In the genomic region with DNA sequence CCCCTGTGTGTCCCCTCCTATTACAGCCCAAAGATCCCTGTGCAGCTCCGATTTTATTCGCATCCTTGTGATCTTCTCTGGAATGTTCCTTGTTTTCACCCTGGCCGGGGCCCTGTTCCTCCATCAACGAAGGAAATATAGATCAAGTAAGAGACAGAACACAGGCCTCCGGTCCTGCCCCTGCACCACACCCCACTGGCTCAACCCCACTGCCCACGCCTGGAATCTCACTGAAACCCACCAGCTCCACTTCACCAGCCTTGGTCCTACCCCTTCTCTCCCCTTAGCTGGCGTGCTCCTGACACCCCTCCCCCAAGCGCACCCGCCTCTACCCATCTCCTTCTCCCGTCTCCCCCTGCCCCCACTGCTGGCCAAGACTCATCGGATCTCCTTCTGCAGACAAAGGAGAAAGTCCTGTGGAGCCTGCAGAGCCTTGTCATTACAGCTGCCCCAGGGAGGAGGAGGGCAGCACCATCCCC, we compare ENCODE assay signal across 8 cellular contexts. TPM values are rescaled to one million over a fixed set of nuclear protein-coding genes. Genes with fewer than 3 reads are reported as not detected.
DNase-seq lines count a peak whose midpoint lies in the region; ATAC-seq, FAIRE-seq and TF ChIP-seq lines count a peak whose summit lies in the region.

No MANE protein-coding gene starts in this region.

- no peaks in the 10 kb centered on the region for H3K27me3 ChIP-seq in GM12878 (replicated peaks in 1 of 2; ENCODE audit: control insufficient read depth in 2 of 2, insufficient read depth in 2 of 2, low read length in 1 of 2)

- no peak for TF ChIP-seq CTCF in GM12878 (IDR thresholded peaks at IDR 0.05 in 2 of 3, conservative IDR thresholded peaks at IDR 0.05 in 1 of 3; ENCODE audit: control insufficient read depth in 2 of 3, extremely low read depth in 1 of 3, insufficient read depth in 1 of 3, low read depth in 3 of 3, low read length in 3 of 3)

- H3K27me3 Mint-ChIP-seq in activated T-cell treated with anti-CD3 and anti-CD28 coated beads, Interleukin-2, amount 50 U/mL, for 72 hours (ENCODE audit: low read depth): no peaks in the 10 kb centered on the region

- peak overlapping the region; percentile 99 for H3K27ac Mint-ChIP-seq in activated T-cell treated with anti-CD3 and anti-CD28 coated beads, Interleukin-2, amount 50 U/mL, for 72 hours

- no peaks in the 10 kb centered on the region for H3K9me3 Mint-ChIP-seq in activated T-cell treated with anti-CD3 and anti-CD28 coated beads, Interleukin-2, amount 50 U/mL, for 72 hours

- intact Hi-C loops in GM12878 (cut with micrococcal nuclease; ENCODE audit: unreplicated experiment): loop anchor here (1.0 kb wide), 1 partner anchor 24 kb away; no protein-coding TSS in a partner anchor

- H3K36me3 Mint-ChIP-seq in activated T-cell treated with anti-CD3 and anti-CD28 coated beads, Interleukin-2, amount 50 U/mL, for 72 hours (ENCODE audit: insufficient read depth in 2 of 2): peaks cover 14 to 34% of the 10 kb centered on the region in 2 donors

- H3K9me3 ChIP-seq in GM12878 (replicated peaks; ENCODE audit: control insufficient read depth, insufficient read depth, low read length): no peaks in the 10 kb centered on the region

- peak; percentile 6 to 8 for ATAC-seq in activated T-cell treated with anti-CD3 and anti-CD28 coated beads, Interleukin-2, amount 50 U/mL, for 72 hours (replicated peaks in 1 of 2)
- ATAC-seq in GM12878: peak; percentile 17
- no peak for ATAC-seq in HG02678 (IDR thresholded peaks at IDR 0.05; ENCODE audit: unreplicated experiment)

- H3K36me3 ChIP-seq in GM12878 (ENCODE audit: control insufficient read depth in 2 of 2, insufficient read depth in 2 of 2, low read length in 1 of 2): peaks cover 1 to 10% of the 10 kb centered on the region in 2 experiments

- SMC1A ChIA-PET in GM12878 (lab: Charles Lee; ENCODE audit: uncharacterized antibody, unreplicated experiment): interaction anchor here (0.8 to 6.7 kb wide), 10 partner anchors 8 to 129 kb away, joined by 3 to 90 read pairs (median 10); no protein-coding TSS in a partner anchor

- H3K4me3 ChIP-seq in GM12878: peak overlapping the region; percentile 83

- in situ Hi-C loops in GM12878 (cut with MboI): no loop called here

- peak overlapping the region; percentile 92 for H3K9ac ChIP-seq in GM12878 (ENCODE audit: control insufficient read depth, insufficient read depth, low read length)

- H3K4me3 Mint-ChIP-seq in activated T-cell treated with anti-CD3 and anti-CD28 coated beads, Interleukin-2, amount 50 U/mL, for 72 hours: peak overlapping the region; percentile 100

- POLR2A ChIA-PET in GM12878 (lab: Charles Lee): interaction anchor here (0.6 to 17.5 kb wide), 13 partner anchors 8 to 126 kb away, joined by 3 to 384 read pairs (median 11); a partner anchor contains a TSS

- H3K4me2 ChIP-seq in GM12878 (ENCODE audit: control insufficient read depth, insufficient read depth): peak overlapping the region; percentile 99

- no peak; the same call in 1 of the 2 replicates for TF ChIP-seq POLR2A in GM12878 (IDR thresholded peaks at IDR 0.05; ENCODE audit: low read depth, low read length)

- peaks cover 72% of the 10 kb centered on the region for H3K79me2 ChIP-seq in GM12878 (ENCODE audit: control insufficient read depth, insufficient read depth, low read length)

- H4K20me1 ChIP-seq in GM12878 (ENCODE audit: control insufficient read depth, insufficient read depth): no peaks in the 10 kb centered on the region

- H3K27ac ChIP-seq in GM12878 (ENCODE audit: control insufficient read depth, insufficient read depth): peak overlapping the region; percentile 98
- H3K27ac ChIP-seq in temporal lobe (ENCODE audit: low read depth, low read length): peak overlapping the region; percentile 94

- DNase-seq in activated T-cell treated with anti-CD3 and anti-CD28 coated beads, Interleukin-2, amount 50 U/mL, for 72 hours: peak in 1 of 2 donors; percentile 36
- no peak for DNase-seq in activated T-cell treated with anti-CD3 and anti-CD28 coated beads, Interleukin-2, amount 50 U/mL, for 48 hours
- DNase-seq in GM12878 (ENCODE audit: low read depth, low spot score) (no peak), left kidney (ENCODE audit: low read depth, low spot score) (peak; percentile 80), SW 1271 (lab: John Stamatoyannopoulos, UW) (no peak), DMS 273 treated with DMSO at 0.1 percent for 48 hours (lab: John Stamatoyannopoulos, UW) (no peak)

- FAIRE-seq in GM12878 (lab: Jason Lieb, UNC): no peak

- no TSS peak for BruUV-seq in GM12878 (replicated peaks; lab: Mats Ljungman, UMichigan)

- CTCF ChIA-PET in GM12878 (lab: Yijun Ruan, JAX): interaction anchor here (1.1 to 5.3 kb wide), 10 partner anchors 10 to 255 kb away, joined by 3 to 48 read pairs (median 6); a partner anchor contains a TSS

- peaks cover 38% of the 10 kb centered on the region for H3K4me1 ChIP-seq in GM12878 (ENCODE audit: control insufficient read depth, insufficient read depth, low read length)

- TF ChIP-seq RAD21 in GM12878 (IDR thresholded peaks at IDR 0.05; ENCODE audit: insufficient read depth, low read depth, low read length): no peak

- H2AFZ ChIP-seq in GM12878 (ENCODE audit: control insufficient read depth, low read depth, low read length): peak overlapping the region; percentile 59

- RAD21 ChIA-PET in GM12878 (lab: Charles Lee; ENCODE audit: unreplicated experiment): interaction anchor here (0.6 to 17.1 kb wide), 16 partner anchors 7 to 128 kb away, joined by 3 to 319 read pairs (median 4); a partner anchor contains a TSS

- WGBS in GM12878 (ENCODE audit: insufficient coverage, insufficient replicate concordance, low lambda C conversion rate, missing lambda C conversion rate): 30% methylated on average over 11 of the region's 11 CpGs

- TF ChIP-seq EP300 in GM12878 (IDR thresholded peaks at IDR 0.05; ENCODE audit: borderline replicate concordance in 1 of 2, control insufficient read depth in 1 of 2, low read depth in 2 of 2, low read length in 2 of 2): no peak

- H3K4me1 Mint-ChIP-seq in activated T-cell treated with anti-CD3 and anti-CD28 coated beads, Interleukin-2, amount 50 U/mL, for 72 hours (ENCODE audit: low read depth): peaks cover 85% of the 10 kb centered on the region

RNA-seq across cellular contexts. Expression of a gene that starts 0.9 kb away (rescaled TPM):
- 10 to 100 TPM; 26.0 to 29.6 TPM for total RNA-seq in activated T-cell treated with anti-CD3 and anti-CD28 coated beads, Interleukin-2, amount 50 U/mL, for 72 hours
- 134 and 138 TPM in 2 replicates for total RNA-seq in GM12878 (2013; cell fraction: nucleolus; rRNA removed)
- total RNA-seq in GM12878 (2014; rRNA removed) (39.1 and 40.4 TPM in 2 replicates), GM12878 (2014; rRNA removed; fragmentation: Illumina TruSeq; extraction: Trizol) (24.7 and 25.0 TPM in 2 replicates), GM12878 (2021) (26.4 and 29.0 TPM in 2 replicates), temporal lobe (0.98 TPM)
- 11.0 TPM for polyA plus RNA-seq in GM12878 (2011; ENCODE audit: low read depth)
- polyA plus RNA-seq in GM12878 (2011; rRNA removed) (28.5 and 45.0 TPM in 2 replicates), GM12878 (2014; fragmentation: Illumina TruSeq; extraction: Trizol) (13.0 and 26.4 TPM in 2 replicates), GM12878 (2014; fragmentation: Nextera tagmentation; extraction: Ambion mirVana) (10 to 100 TPM; 12.4 to 20.9 TPM), GM12878 (2014; rRNA removed) (40.4 and 43.1 TPM in 2 replicates), GM12878 (2016; fragmentation: Nextera tagmentation; extraction: Ambion mirVana) (10 to 100 TPM; 33.3 to 39.9 TPM)
- 58.4 and 72.0 TPM in 2 replicates for polyA plus RNA-seq in GM12878 (2011; cell fraction: cytosol; rRNA removed)
- 125 and 140 TPM in 2 replicates for polyA plus RNA-seq in GM12878 (2011; cell fraction: nucleus; rRNA removed)
- polyA plus RNA-seq in GM12878 (2012): 28.1 and 29.4 TPM in 2 replicates
- polyA minus RNA-seq in GM12878 (2011; rRNA and poly(A)+ RNA removed): 33.4 and 60.3 TPM in 2 replicates
- polyA minus RNA-seq in GM12878 (2011; cell fraction: cytosol; rRNA and poly(A)+ RNA removed): 11.2 and 13.9 TPM in 2 replicates
- 36.0 and 56.5 TPM in 2 replicates for polyA minus RNA-seq in GM12878 (2011; cell fraction: nucleus; rRNA and poly(A)+ RNA removed)

RNA-seq across cellular contexts. Expression of a gene that starts 6.2 kb away (rescaled TPM):
- total RNA-seq in activated T-cell treated with anti-CD3 and anti-CD28 coated beads, Interleukin-2, amount 50 U/mL, for 72 hours: 10 to 100 TPM; 53.1 to 90.5 TPM
- total RNA-seq in GM12878 (2013; cell fraction: nucleolus; rRNA removed): 30.2 TPM in 2 replicates
- total RNA-seq in GM12878 (2014; rRNA removed) (164 and 184 TPM in 2 replicates), GM12878 (2014; rRNA removed; fragmentation: Illumina TruSeq; extraction: Trizol) (66.8 and 66.9 TPM in 2 replicates), GM12878 (2021) (116 and 117 TPM in 2 replicates), temporal lobe (0.25 TPM)
- 81.7 TPM for polyA plus RNA-seq in GM12878 (2011; ENCODE audit: low read depth)
- polyA plus RNA-seq in GM12878 (2011; rRNA removed) (14.7 and 32.0 TPM in 2 replicates), GM12878 (2014; fragmentation: Illumina TruSeq; extraction: Trizol) (24.2 and 96.1 TPM in 2 replicates), GM12878 (2014; fragmentation: Nextera tagmentation; extraction: Ambion mirVana) (10 to 100 TPM in 1 of 2 experiments, 1 to 10 TPM in 1; 4.9 to 15.0 TPM), GM12878 (2014; rRNA removed) (140 and 158 TPM in 2 replicates), GM12878 (2016; fragmentation: Nextera tagmentation; extraction: Ambion mirVana) (100 to 1,000 TPM; 127 to 135 TPM)
- polyA plus RNA-seq in GM12878 (2011; cell fraction: cytosol; rRNA removed): 51.3 and 56.6 TPM in 2 replicates
- polyA plus RNA-seq in GM12878 (2011; cell fraction: nucleus; rRNA removed): 21.4 TPM in 2 replicates
- polyA plus RNA-seq in GM12878 (2012): 142 and 178 TPM in 2 replicates
- polyA minus RNA-seq in GM12878 (2011; rRNA and poly(A)+ RNA removed): 24.5 and 40.9 TPM in 2 replicates
- 11.7 and 13.5 TPM in 2 replicates for polyA minus RNA-seq in GM12878 (2011; cell fraction: cytosol; rRNA and poly(A)+ RNA removed)
- polyA minus RNA-seq in GM12878 (2011; cell fraction: nucleus; rRNA and poly(A)+ RNA removed): 8.7 and 10.6 TPM in 2 replicates

RNA-seq across cellular contexts. Expression of a gene that starts 19.6 kb away (rescaled TPM):
- total RNA-seq in activated T-cell treated with anti-CD3 and anti-CD28 coated beads, Interleukin-2, amount 50 U/mL, for 72 hours: 10 to 100 TPM; 51.2 to 53.1 TPM
- total RNA-seq in GM12878 (2013; cell fraction: nucleolus; rRNA removed): 46.0 and 47.7 TPM in 2 replicates
- total RNA-seq in GM12878 (2014; rRNA removed) (28.9 and 31.5 TPM in 2 replicates), GM12878 (2014; rRNA removed; fragmentation: Illumina TruSeq; extraction: Trizol) (14.8 and 16.6 TPM in 2 replicates), GM12878 (2021) (26.0 and 26.2 TPM in 2 replicates), temporal lobe (0.98 TPM)
- polyA plus RNA-seq in GM12878 (2011; ENCODE audit: low read depth): 23.5 TPM
- polyA plus RNA-seq in GM12878 (2011; rRNA removed) (37.1 and 41.3 TPM in 2 replicates), GM12878 (2014; fragmentation: Illumina TruSeq; extraction: Trizol) (32.3 and 36.1 TPM in 2 replicates), GM12878 (2014; fragmentation: Nextera tagmentation; extraction: Ambion mirVana) (1 to 10 TPM; 4.8 to 8.8 TPM), GM12878 (2014; rRNA removed) (121 and 123 TPM in 2 replicates), GM12878 (2016; fragmentation: Nextera tagmentation; extraction: Ambion mirVana) (10 to 100 TPM; 25.9 to 28.9 TPM)
- polyA plus RNA-seq in GM12878 (2011; cell fraction: cytosol; rRNA removed): 43.5 and 45.8 TPM in 2 replicates
- polyA plus RNA-seq in GM12878 (2011; cell fraction: nucleus; rRNA removed): 155 and 209 TPM in 2 replicates
- polyA plus RNA-seq in GM12878 (2012): 33.3 and 39.4 TPM in 2 replicates
- polyA minus RNA-seq in GM12878 (2011; rRNA and poly(A)+ RNA removed): 15.5 and 19.4 TPM in 2 replicates
- 8.6 and 14.3 TPM in 2 replicates for polyA minus RNA-seq in GM12878 (2011; cell fraction: cytosol; rRNA and poly(A)+ RNA removed)
- polyA minus RNA-seq in GM12878 (2011; cell fraction: nucleus; rRNA and poly(A)+ RNA removed): 19.2 and 24.9 TPM in 2 replicates

RNA-seq across cellular contexts. Expression of a gene that starts 42.2 kb away (rescaled TPM):
- 100 to 1,000 TPM; 170 to 179 TPM for total RNA-seq in activated T-cell treated with anti-CD3 and anti-CD28 coated beads, Interleukin-2, amount 50 U/mL, for 72 hours
- total RNA-seq in GM12878 (2013; cell fraction: nucleolus; rRNA removed): 9.8 and 10.5 TPM in 2 replicates
- total RNA-seq in GM12878 (2014; rRNA removed): 137 and 175 TPM in 2 replicates
- total RNA-seq in GM12878 (2014; rRNA removed; fragmentation: Illumina TruSeq; extraction: Trizol): 254 and 259 TPM in 2 replicates
- 275 and 276 TPM in 2 replicates for total RNA-seq in GM12878 (2021)
- 71.7 TPM for polyA plus RNA-seq in GM12878 (2011; ENCODE audit: low read depth)
- polyA plus RNA-seq in GM12878 (2011; rRNA removed): 159 and 252 TPM in 2 replicates
- polyA plus RNA-seq in GM12878 (2011; cell fraction: cytosol; rRNA removed): 119 and 123 TPM in 2 replicates
- polyA plus RNA-seq in GM12878 (2011; cell fraction: nucleus; rRNA removed): 64.4 and 67.0 TPM in 2 replicates
- 159 and 228 TPM in 2 replicates for polyA plus RNA-seq in GM12878 (2012)
- 241 and 255 TPM in 2 replicates for polyA plus RNA-seq in GM12878 (2014; fragmentation: Illumina TruSeq; extraction: Trizol)
- 1,000 to 10,000 TPM in 1 of 2 experiments, 100 to 1,000 TPM in 1; 908 to 1,202 TPM for polyA plus RNA-seq in GM12878 (2014; fragmentation: Nextera tagmentation; extraction: Ambion mirVana)
- polyA plus RNA-seq in GM12878 (2014; rRNA removed): 167 and 183 TPM in 2 replicates
- polyA plus RNA-seq in GM12878 (2016; fragmentation: Nextera tagmentation; extraction: Ambion mirVana): 100 to 1,000 TPM; 583 to 588 TPM
- 29.2 and 48.2 TPM in 2 replicates for polyA minus RNA-seq in GM12878 (2011; rRNA and poly(A)+ RNA removed)
- 18.4 and 20.6 TPM in 2 replicates for polyA minus RNA-seq in GM12878 (2011; cell fraction: cytosol; rRNA and poly(A)+ RNA removed)
- 15.7 and 20.9 TPM in 2 replicates for polyA minus RNA-seq in GM12878 (2011; cell fraction: nucleus; rRNA and poly(A)+ RNA removed)
- 39.8 TPM for total RNA-seq in temporal lobe

RNA-seq across cellular contexts. Expression of a gene that starts 43.0 kb away (rescaled TPM):
- total RNA-seq in activated T-cell treated with anti-CD3 and anti-CD28 coated beads, Interleukin-2, amount 50 U/mL, for 72 hours: 100 to 1,000 TPM; 156 to 168 TPM
- 64.5 and 66.0 TPM in 2 replicates for total RNA-seq in GM12878 (2013; cell fraction: nucleolus; rRNA removed)
- total RNA-seq in GM12878 (2014; rRNA removed): 141 and 144 TPM in 2 replicates
- total RNA-seq in GM12878 (2014; rRNA removed; fragmentation: Illumina TruSeq; extraction: Trizol): 96.9 and 98.2 TPM in 2 replicates
- 110 and 113 TPM in 2 replicates for total RNA-seq in GM12878 (2021)
- 34.6 TPM for polyA plus RNA-seq in GM12878 (2011; ENCODE audit: low read depth)
- polyA plus RNA-seq in GM12878 (2011; rRNA removed): 84.0 and 160 TPM in 2 replicates
- 138 and 147 TPM in 2 replicates for polyA plus RNA-seq in GM12878 (2011; cell fraction: cytosol; rRNA removed)
- 98.8 and 145 TPM in 2 replicates for polyA plus RNA-seq in GM12878 (2011; cell fraction: nucleus; rRNA removed)
- polyA plus RNA-seq in GM12878 (2012): 50.7 and 70.2 TPM in 2 replicates
- polyA plus RNA-seq in GM12878 (2014; fragmentation: Illumina TruSeq; extraction: Trizol): 110 and 146 TPM in 2 replicates
- polyA plus RNA-seq in GM12878 (2014; fragmentation: Nextera tagmentation; extraction: Ambion mirVana): 10 to 100 TPM; 24.2 to 32.8 TPM
- 114 TPM in 2 replicates for polyA plus RNA-seq in GM12878 (2014; rRNA removed)
- polyA plus RNA-seq in GM12878 (2016; fragmentation: Nextera tagmentation; extraction: Ambion mirVana): 100 to 1,000 TPM; 105 to 108 TPM
- 165 and 222 TPM in 2 replicates for polyA minus RNA-seq in GM12878 (2011; rRNA and poly(A)+ RNA removed)
- 89.0 and 105 TPM in 2 replicates for polyA minus RNA-seq in GM12878 (2011; cell fraction: cytosol; rRNA and poly(A)+ RNA removed)
- 67.3 and 111 TPM in 2 replicates for polyA minus RNA-seq in GM12878 (2011; cell fraction: nucleus; rRNA and poly(A)+ RNA removed)
- 11.6 TPM for total RNA-seq in temporal lobe

Comparison
In these comparisons a context has a peak if more than half of its experiments do, and no peak if none do; other contexts are left out.
1. RNA of a gene that starts 0.9 kb away (total RNA-seq): 26.0 to 29.6 TPM in activated T-cell treated with anti-CD3 and anti-CD28 coated beads, Interleukin-2, amount 50 U/mL, for 72 hours and 24.7 to 138 TPM in GM12878; 0.98 TPM in temporal lobe (single experiment); every median in the first group is over 10 times any median in the second.
2. RNA of a gene that starts 6.2 kb away (total RNA-seq): 30.2 to 184 TPM in GM12878 and 53.1 to 90.5 TPM in activated T-cell treated with anti-CD3 and anti-CD28 coated beads, Interleukin-2, amount 50 U/mL, for 72 hours; 0.25 TPM in temporal lobe (single experiment); every median in the first group is over 10 times any median in the second.